In the genomic region with DNA sequence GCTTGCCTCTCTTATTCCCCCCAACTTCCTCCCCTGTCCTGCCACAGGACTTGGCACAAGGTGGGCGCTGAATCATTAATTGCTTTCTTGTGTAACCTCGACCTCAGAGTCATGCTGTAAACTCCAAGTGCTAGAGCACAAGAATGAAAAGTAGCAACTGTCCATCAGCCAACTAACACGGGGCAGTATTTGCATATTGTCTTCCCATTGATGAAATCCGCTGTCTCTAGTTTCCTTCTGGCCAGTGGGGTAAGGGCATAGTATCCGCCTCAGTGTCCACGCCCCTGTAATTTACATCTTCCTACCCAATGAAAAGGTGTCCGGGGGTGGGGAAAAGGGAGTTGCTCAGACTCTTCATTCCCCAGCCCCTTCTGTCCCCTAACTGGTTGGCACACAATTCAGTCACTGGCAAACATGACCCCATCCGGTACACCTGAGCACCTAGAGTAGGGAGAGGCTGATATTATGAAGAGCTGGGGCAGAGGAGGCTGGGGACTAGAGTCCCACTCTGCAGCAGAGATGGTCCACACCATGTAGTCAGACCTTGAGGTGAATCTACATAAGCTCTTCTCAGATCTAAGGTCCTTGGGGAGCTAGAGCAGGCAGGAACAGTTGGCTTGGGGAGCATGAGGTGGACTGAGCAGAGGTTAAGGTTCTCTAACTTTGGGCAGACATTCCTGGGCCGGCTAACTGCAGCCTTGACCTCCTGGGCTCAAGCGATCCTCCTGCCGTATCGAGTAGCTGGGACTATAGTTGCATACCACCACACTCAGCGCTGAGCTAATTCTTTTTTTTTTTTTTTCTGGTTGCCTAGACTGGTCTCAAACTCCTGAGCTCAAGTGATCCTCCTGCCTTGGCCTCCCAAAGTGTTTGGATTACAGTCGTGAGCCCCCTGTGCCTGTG, we compare ENCODE assay signal across 1 cellular context.
TF ChIP-seq lines count a peak whose summit lies in the region.

No MANE protein-coding gene starts in this region.

TF ChIP-seq in HEK293, 187 proteins besides CTCF, POLR2A, EP300 and RAD21 (continued from another document):
- TF ChIP-seq PRDM10 (tag by site-specific recombination; IDR thresholded peaks at IDR 0.05) (peak; percentile 55), FEZF1 (tag by site-specific recombination; IDR thresholded peaks at IDR 0.05) (no peak), ZNF239 (tag by site-specific recombination; IDR thresholded peaks at IDR 0.05) (no peak)
- TF ChIP-seq, protein P1, sequence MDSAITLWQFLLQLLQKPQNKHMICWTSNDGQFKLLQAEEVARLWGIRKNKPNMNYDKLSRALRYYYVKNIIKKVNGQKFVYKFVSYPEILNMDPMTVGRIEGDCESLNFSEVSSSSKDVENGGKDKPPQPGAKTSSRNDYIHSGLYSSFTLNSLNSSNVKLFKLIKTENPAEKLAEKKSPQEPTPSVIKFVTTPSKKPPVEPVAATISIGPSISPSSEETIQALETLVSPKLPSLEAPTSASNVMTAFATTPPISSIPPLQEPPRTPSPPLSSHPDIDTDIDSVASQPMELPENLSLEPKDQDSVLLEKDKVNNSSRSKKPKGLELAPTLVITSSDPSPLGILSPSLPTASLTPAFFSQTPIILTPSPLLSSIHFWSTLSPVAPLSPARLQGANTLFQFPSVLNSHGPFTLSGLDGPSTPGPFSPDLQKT (IDR thresholded peaks at IDR 0.05; ENCODE audit: borderline replicate concordance, low read depth, low read length), result no peak
